ENCODE assay signal across 11 cellular contexts in genomic region chr1:156652131-156652991, GRCh38. TPM values are rescaled to one million over a fixed set of nuclear protein-coding genes. Genes with fewer than 3 reads are reported as not detected.
DNase-seq lines count a peak whose midpoint lies in the region; ATAC-seq and TF ChIP-seq lines count a peak whose summit lies in the region.
"Had no signal": no experiment of that assay in that cellular context is flagged by ENCODE, and none has a peak within 500 bp of the region (broad histone marks: within the 10 kb centered on the region; RNA-seq: fewer than 3 reads in every experiment).

No MANE protein-coding gene starts in this region.

- 0 out of 3 replicates have a peak, but pooled peaks have one; percentile 15 for ATAC-seq in SK-N-SH treated with all-trans-retinoic acid at 6 μM for 48 hours
- ATAC-seq: left colon; stimulated activated memory B cell treated with anti-CD40 and anti-IgM and Interleukin-4, amounts not matched to agents 10 μg/mL and 1 μg/mL and 100 μg/mL, for 72 hours had no signal

- no peak overlapping the region for H3K27ac ChIP-seq in suprapubic skin
- H3K27ac ChIP-seq: sigmoid colon had no signal

- H3K4me3 ChIP-seq in suprapubic skin = no peak overlapping the region
- H3K4me3 ChIP-seq: sigmoid colon had no signal

- TF ChIP-seq POLR2A in suprapubic skin (IDR thresholded peaks at IDR 0.05) = no peak

- WGBS in suprapubic skin = 47% methylated on average over 15 of the region's 16 CpGs

- H3K4me1 ChIP-seq in suprapubic skin = peaks cover 9% of the 10 kb centered on the region

- TF ChIP-seq EP300 in suprapubic skin (IDR thresholded peaks at IDR 0.05) = no peak

- H3K36me3 ChIP-seq in suprapubic skin = no peaks in the 10 kb centered on the region
- H3K36me3 ChIP-seq: sigmoid colon had no signal

- H3K9me3 ChIP-seq in suprapubic skin = no peaks in the 10 kb centered on the region
- H3K9me3 ChIP-seq: sigmoid colon had no signal

- H3K27me3 ChIP-seq in suprapubic skin = peaks cover 88% of the 10 kb centered on the region

- TF ChIP-seq CTCF in suprapubic skin (IDR thresholded peaks at IDR 0.05) = no peak

- DNase-seq in GM03348 (ENCODE audit: low spot score) (peak; percentile 64), islet precursor cell (peak; percentile 75), suprapubic skin (ENCODE audit: low spot score in 2 of 2) (no peak), SHP77 treated with DMSO at 0.1 percent for 48 hours (lab: John Stamatoyannopoulos, UW) (no peak), globus pallidus (ENCODE audit: low spot score) (no peak)
- DNase-seq: NCI-H1105 treated with DMSO at 0.1 percent for 48 hours, Right ventricle myocardium superior, sigmoid colon had no signal

TF ChIP-seq in SK-N-SH treated with all-trans-retinoic acid at 6 μM for 48 hours, 23 proteins besides CTCF, POLR2A, EP300 and RAD21:
- TF ChIP-seq BACH2 (CRISPR knock-in tag; IDR thresholded peaks at IDR 0.05; ENCODE audit: borderline replicate concordance) = no peak
- TF ChIP-seq ZNF8 (CRISPR knock-in tag; IDR thresholded peaks at IDR 0.05) = no peak
- no peak for TF ChIP-seq ZFP30 (CRISPR knock-in tag; IDR thresholded peaks at IDR 0.05)
- no peak for TF ChIP-seq POU6F1 (CRISPR knock-in tag; IDR thresholded peaks at IDR 0.05; ENCODE audit: borderline replicate concordance, low read depth)
- TF ChIP-seq PATZ1 (CRISPR knock-in tag; IDR thresholded peaks at IDR 0.05; ENCODE audit: borderline replicate concordance) = no peak
- no peak for TF ChIP-seq ESRRG (CRISPR knock-in tag; IDR thresholded peaks at IDR 0.05)
- no peak for TF ChIP-seq CREB5 (CRISPR knock-in tag; IDR thresholded peaks at IDR 0.05; ENCODE audit: low read depth)
- TF ChIP-seq ZFP3 (CRISPR knock-in tag; IDR thresholded peaks at IDR 0.05) = no peak
- no peak for TF ChIP-seq CSRNP3 (CRISPR knock-in tag; IDR thresholded peaks at IDR 0.05)
- TF ChIP-seq RARB (CRISPR knock-in tag; IDR thresholded peaks at IDR 0.05) = no peak
- no peak for TF ChIP-seq ARNTL (CRISPR knock-in tag; IDR thresholded peaks at IDR 0.05; ENCODE audit: borderline replicate concordance, low read depth)
- TF ChIP-seq PPARA (CRISPR knock-in tag; IDR thresholded peaks at IDR 0.05; ENCODE audit: borderline replicate concordance) = no peak
- no peak for TF ChIP-seq SNAI2 (CRISPR knock-in tag; IDR thresholded peaks at IDR 0.05)
- no peak for TF ChIP-seq ISL1 (CRISPR knock-in tag; IDR thresholded peaks at IDR 0.05)
- TF ChIP-seq ZC3H10 (CRISPR knock-in tag; IDR thresholded peaks at IDR 0.05) = no peak
- TF ChIP-seq GLIS3 (CRISPR knock-in tag; IDR thresholded peaks at IDR 0.05) = no peak
- no peak for TF ChIP-seq ZNF70 (CRISPR knock-in tag; IDR thresholded peaks at IDR 0.05)

RNA-seq across cellular contexts. Expression of gene BCAN, which starts 10.4 kb away (rescaled TPM):
- total RNA-seq in suprapubic skin = 10 to 100 TPM; 17.8 to 41.2 (median 29.4) TPM
- total RNA-seq: left colon had no signal

RNA-seq across cellular contexts. Expression of gene NES, which starts 24.8 kb away (rescaled TPM):
- total RNA-seq in suprapubic skin = 1 to 10 TPM; 1.9 to 7.4 (median 4.8) TPM

RNA-seq across cellular contexts. Expression of gene HAPLN2, which starts 33.1 kb away (rescaled TPM):
- total RNA-seq in suprapubic skin = 1 to 10 TPM in 2 of 4 donors, not detected in 2; 1.0 to 2.9 TPM
- total RNA-seq: left colon had no signal

RNA-seq across cellular contexts. Expression of gene GPATCH4, which starts 51.1 kb away (rescaled TPM):
- total RNA-seq in suprapubic skin = 10 to 100 TPM; 15.9 to 25.1 (median 20.5) TPM

RNA-seq across cellular contexts. Expression of gene CRABP2, which starts 53.0 kb away (rescaled TPM):
- 10 to 100 TPM; 38.4 to 98.0 (median 68.2) TPM for total RNA-seq in suprapubic skin

Comparison
In these comparisons a context has a peak if more than half of its experiments do, and no peak if none do; other contexts are left out.
1. DNase-seq: peak in GM03348 (single experiment) and islet precursor cell (single experiment); none in suprapubic skin (0 of 2), SHP77 treated with DMSO at 0.1 percent for 48 hours (single experiment) and globus pallidus (single experiment).